10 cellular contexts compared by ENCODE assay signal in genomic region chr2:69514406-69514805, GRCh38.
DNase-seq lines count a peak whose midpoint lies in the region; ATAC-seq and TF ChIP-seq lines count a peak whose summit lies in the region.
"Had no signal": no experiment of that assay in that cellular context is flagged by ENCODE, and none has a peak within 500 bp of the region (broad histone marks: within the 10 kb centered on the region; RNA-seq: fewer than 3 reads in every experiment).

No MANE protein-coding gene starts in this region.

- POLR2A ChIA-PET in IMR-90 (lab: Charles Lee; ENCODE audit: unreplicated experiment) = interaction anchor here (0.8 kb wide), 1 partner anchor 24 kb away, joined by 3 read pairs; no protein-coding TSS in a partner anchor

- no peak for TF ChIP-seq POLR2A in IMR-90 (IDR thresholded peaks at IDR 0.05; ENCODE audit: low read depth, low read length)

- peaks cover 12% of the 10 kb centered on the region for H3K4me1 ChIP-seq in IMR-90 (ENCODE audit: control insufficient read depth, insufficient read depth, low read length)
- peaks cover 11% of the 10 kb centered on the region for H3K4me1 ChIP-seq in mesodermal cell (ENCODE audit: control insufficient read depth, insufficient read depth, low read length, poor library complexity, severe bottlenecking)

- H3K9me1 ChIP-seq in IMR-90 (ENCODE audit: insufficient read depth, low read length) = peaks cover 10% of the 10 kb centered on the region

- DNase-seq in AG09319 (ENCODE audit: extremely low read depth, low read depth) = peak; percentile 11
- DNase-seq in IMR-90 = peak; percentile 89
- DNase-seq in dorsolateral prefrontal cortex = peak in 8 of 10 donors; percentile 30 to 71 (median 47)
- no peak for DNase-seq in HK-2 (ENCODE audit: unreplicated experiment)
- DNase-seq in COLO829 (ENCODE audit: low spot score) = no peak
- DNase-seq in activated effector memory CD4-positive, alpha-beta T cell treated with anti-CD3 and anti-CD28 coated beads, Interleukin-2, amount 50 U/mL, for 16 hours = no peak
- DNase-seq: NCI-H1417 treated with DMSO at 0.1 percent for 48 hours had no signal

- no peak overlapping the region; the same call in 1 of the 2 replicates for H4K5ac ChIP-seq in IMR-90 (ENCODE audit: low read depth, low read length)

- H2AK5ac ChIP-seq in IMR-90 (ENCODE audit: low read depth, low read length) = no peak overlapping the region

- H3K27me3 ChIP-seq in IMR-90 (ENCODE audit: control insufficient read depth, insufficient read depth, low read length) (no peaks in the 10 kb centered on the region), dorsolateral prefrontal cortex (no peaks in the 10 kb centered on the region)

- peaks cover 10% of the 10 kb centered on the region; the same call in 1 of the 2 replicates for H4K20me1 ChIP-seq in IMR-90 (ENCODE audit: insufficient read depth, low read length)

- CTCF ChIA-PET in IMR-90 (lab: Yijun Ruan, JAX) = interaction anchor here (0.6 to 1.4 kb wide), 3 partner anchors 13 to 511 kb away, joined by 3 to 4 read pairs (median 3); no protein-coding TSS in a partner anchor

- BruUV-seq in IMR-90 (replicated peaks; lab: Mats Ljungman, UMichigan) = no TSS peak

- intact Hi-C loops in IMR-90 (cut with micrococcal nuclease) = no loop called here
- intact Hi-C loops in dorsolateral prefrontal cortex (cut with DNase I) = loop anchor here in 1 of 2 donors (2.0 kb wide), 1 partner anchor 78 kb away; the partner anchor contains the start of gene NFU1

- 0 out of 2 replicates have a peak overlapping the region, but pooled peaks have one; percentile 10 for H2BK120ac ChIP-seq in IMR-90 (ENCODE audit: low read depth, low read length)

- H3K4me3 ChIP-seq in IMR-90 (ENCODE audit: insufficient read depth, low read depth, low read length) (no peak overlapping the region), dorsolateral prefrontal cortex (peak overlapping the region in 2 of 59 donors; percentile 4 to 31), mesodermal cell (ENCODE audit: extremely low read depth, insufficient read depth, low read length, poor library complexity, severe bottlenecking) (no peak overlapping the region)
- H3K4me3 ChIP-seq: skin epidermis had no signal

- H3K9ac ChIP-seq in IMR-90 (ENCODE audit: low read depth, low read length) = no peak overlapping the region

- peak overlapping the region; percentile 46; the same call in 1 of the 2 replicates for H3K56ac ChIP-seq in IMR-90 (ENCODE audit: extremely low read depth, insufficient read depth, low read length)

- H2BK20ac ChIP-seq in IMR-90 (ENCODE audit: low read depth, low read length) = no peak overlapping the region

- H3K79me1 ChIP-seq in IMR-90 (ENCODE audit: low read depth in 1 of 2, low read length in 2 of 2) = peaks cover 23 to 56% of the 10 kb centered on the region in 2 experiments

- TF ChIP-seq CTCF in AG09319 (IDR thresholded peaks at IDR 0.05; ENCODE audit: low read depth, low read length) (peak; percentile 8), IMR-90 (conservative IDR thresholded peaks at IDR 0.05; ENCODE audit: low read depth, low read length) (peak; percentile 16; the same call in 1 of the 2 replicates), dorsolateral prefrontal cortex (IDR thresholded peaks at IDR 0.05 in 54 of 56, conservative IDR thresholded peaks at IDR 0.05 in 2 of 56; ENCODE audit: low read depth in 1 of 56, partially characterized antibody in 56 of 56) (no peak)

- no peak overlapping the region for H2AK9ac ChIP-seq in IMR-90 (replicated peaks; ENCODE audit: low read depth, low read length, poor library complexity)

- in situ Hi-C loops in IMR-90 (cut with MboI; ENCODE audit: low sequenced_read_pairs) = no loop called here

- no peak overlapping the region for H2AFZ ChIP-seq in IMR-90 (replicated peaks; ENCODE audit: low read length, poor library complexity)

- no peaks in the 10 kb centered on the region for H3K9me3 ChIP-seq in IMR-90 (ENCODE audit: control insufficient read depth, insufficient read depth, low read length)
- H3K9me3 ChIP-seq in mesodermal cell (ENCODE audit: control insufficient read depth, low read length) = no peaks in the 10 kb centered on the region

- no peak overlapping the region for H4K91ac ChIP-seq in IMR-90 (ENCODE audit: insufficient read depth, low read depth, low read length)

- H3K4me2 ChIP-seq in IMR-90 (ENCODE audit: low read depth, low read length) = peak overlapping the region; percentile 36

- H3K27ac ChIP-seq in IMR-90 (ENCODE audit: insufficient read depth, low read length) (peak overlapping the region; percentile 79; the same call in 1 of the 2 replicates), dorsolateral prefrontal cortex (peak overlapping the region; percentile 41 to 94 (median 84)), mesodermal cell (ENCODE audit: low read depth, low read length, severe bottlenecking) (peak overlapping the region; percentile 66)
- H3K27ac ChIP-seq: skin epidermis had no signal

- H2BK15ac ChIP-seq in IMR-90 (ENCODE audit: low read depth, low read length) = no peak overlapping the region

- peaks cover 40% of the 10 kb centered on the region for H3K36me3 ChIP-seq in IMR-90 (ENCODE audit: control insufficient read depth, insufficient read depth, low read length)
- H3K36me3 ChIP-seq in mesodermal cell (ENCODE audit: control insufficient read depth, insufficient read depth, low read length) = peaks cover 80% of the 10 kb centered on the region

- ATAC-seq in IMR-90 (ENCODE audit: low read depth) (peak; percentile 90), GM18868 (IDR thresholded peaks at IDR 0.05; ENCODE audit: unreplicated experiment) (no peak)

- peak overlapping the region; percentile 56; the same call in 1 of the 2 replicates for H3K18ac ChIP-seq in IMR-90 (ENCODE audit: low read depth, low read length)

- WGBS in IMR-90 (ENCODE audit: extremely low coverage in 2 of 2, insufficient read length in 1 of 2), 2 experiments = 45% methylated on average over 2 of the region's 2 CpGs; no CpG with 5 or more reads in 1 of the 2 experiments
- 84% methylated on average over 2 of the region's 2 CpGs; no CpG with 5 or more reads in 1 of the 2 experiments for WGBS in mesodermal cell (ENCODE audit: insufficient coverage in 2 of 2), 2 experiments

- H3K4ac ChIP-seq in IMR-90 (ENCODE audit: low read depth, low read length) = peak overlapping the region; percentile 18; the same call in 1 of the 2 replicates

- dilution Hi-C loops in IMR-90 (cut with HindIII; ENCODE audit: low sequenced_read_pairs, unreplicated experiment) = no loop called here

- peak overlapping the region; percentile 0 for H2BK5ac ChIP-seq in IMR-90 (ENCODE audit: low read depth, low read length, poor library complexity, severe bottlenecking)

- H4K8ac ChIP-seq in IMR-90 (ENCODE audit: low read depth in 2 of 2, low read length in 2 of 2) = peak overlapping the region in 1 of 2 experiments; percentile 6; a peak in 1 of 4 replicates

- peak overlapping the region; percentile 27; the same call in 1 of the 2 replicates for H3K14ac ChIP-seq in IMR-90 (replicated peaks; ENCODE audit: low read depth, low read length)

- peak overlapping the region; percentile 15; the same call in 1 of the 2 replicates for H3K23ac ChIP-seq in IMR-90 (ENCODE audit: low read depth, low read length)

- TF ChIP-seq RAD21 in IMR-90 (IDR thresholded peaks at IDR 0.05; ENCODE audit: low read length) = peak; percentile 37

TF ChIP-seq in IMR-90, 13 proteins besides CTCF, POLR2A, EP300 and RAD21:
- TF ChIP-seq USF2 (IDR thresholded peaks at IDR 0.05; ENCODE audit: low read depth, low read length) = no peak
- TF ChIP-seq BHLHE40 (IDR thresholded peaks at IDR 0.05; ENCODE audit: low read depth, low read length) = no peak
- TF ChIP-seq MAFK (IDR thresholded peaks at IDR 0.05; ENCODE audit: low read depth, low read length) = peak; percentile 66; the same call in 1 of the 2 replicates
- TF ChIP-seq CHD1 (IDR thresholded peaks at IDR 0.05; ENCODE audit: low read depth, low read length) = no peak
- TF ChIP-seq ELK1 (IDR thresholded peaks at IDR 0.05; ENCODE audit: borderline replicate concordance, low read depth, low read length) = no peak
- peak; percentile 74 for TF ChIP-seq FOS (IDR thresholded peaks at IDR 0.05; ENCODE audit: low read depth, low read length)
- peak; percentile 41; the same call in 1 of the 2 replicates for TF ChIP-seq NFE2L2 (IDR thresholded peaks at IDR 0.05; ENCODE audit: low read depth, low read length)
- no peak for TF ChIP-seq MAZ (IDR thresholded peaks at IDR 0.05; ENCODE audit: borderline replicate concordance, low read depth, low read length)
- TF ChIP-seq SMC3 (IDR thresholded peaks at IDR 0.05; ENCODE audit: low read depth, low read length) = no peak
- TF ChIP-seq CEBPB (IDR thresholded peaks at IDR 0.05; ENCODE audit: low read depth, low read length) = 0 out of 2 replicates have a peak, but pooled peaks have one; percentile 21
- no peak for TF ChIP-seq RFX5 (IDR thresholded peaks at IDR 0.05; ENCODE audit: low read depth, low read length)
- TF ChIP-seq RCOR1 (IDR thresholded peaks at IDR 0.05; ENCODE audit: insufficient replicate concordance, low read length) = peak; percentile 16
- no peak for TF ChIP-seq MXI1 (IDR thresholded peaks at IDR 0.05; ENCODE audit: borderline replicate concordance, low read depth, low read length)

Comparison
In these comparisons a context has a peak if more than half of its experiments do, and no peak if none do; other contexts are left out.
1. DNase-seq: peak in AG09319 (single experiment), IMR-90 (single experiment) and dorsolateral prefrontal cortex (8 of 10); none in HK-2 (single experiment), COLO829 (single experiment) and activated effector memory CD4-positive, alpha-beta T cell treated with anti-CD3 and anti-CD28 coated beads, Interleukin-2, amount 50 U/mL, for 16 hours (single experiment).
2. CTCF ChIP-seq: peak in AG09319 (single experiment) and IMR-90 (single experiment); none in dorsolateral prefrontal cortex (0 of 56).
3. Peak in every context shown above with its lines, with median percentiles within 50 percentile points of each other: H3K27ac ChIP-seq.